In genomic region chr5:172443441-172444109, GRCh38 we compare ENCODE assay signal across 8 cellular contexts. TPM values are rescaled to one million over a fixed set of nuclear protein-coding genes. Genes with fewer than 3 reads are reported as not detected.
DNase-seq lines count a peak whose midpoint lies in the region; ATAC-seq, FAIRE-seq and TF ChIP-seq lines count a peak whose summit lies in the region.

No MANE protein-coding gene starts in this region.

- no peak for TF ChIP-seq CTCF in A549 (IDR thresholded peaks at IDR 0.05)
- TF ChIP-seq CTCF in fibroblast of lung (conservative IDR thresholded peaks at IDR 0.05 in 1 of 2, IDR thresholded peaks at IDR 0.05 in 1 of 2; ENCODE audit: low read depth in 1 of 2, low read length in 2 of 2) = no peak
- TF ChIP-seq CTCF in vagina (IDR thresholded peaks at IDR 0.05) = no peak

- TF ChIP-seq POLR2A in A549 (IDR thresholded peaks at IDR 0.05; ENCODE audit: low read length) (no peak), vagina (IDR thresholded peaks at IDR 0.05) (no peak)

- WGBS in A549 (ENCODE audit: missing lambda C conversion rate) = 26% methylated on average over 10 of the region's 10 CpGs

- no peaks in the 10 kb centered on the region for H4K20me1 ChIP-seq in fibroblast of lung (ENCODE audit: control insufficient read depth, extremely low read depth, insufficient read depth, low read length)

- DNase-seq in A549 (ENCODE audit: low read depth in 1 of 2, low spot score in 1 of 2) = peak; percentile 34 to 81
- peak; percentile 68 for DNase-seq in HTR-8/SVneo (ENCODE audit: insufficient read length, low spot score)
- DNase-seq in activated CD8-positive, alpha-beta memory T cell treated with anti-CD3 and anti-CD28 coated beads for 24 hours = peak; percentile 70
- DNase-seq in fibroblast of lung (ENCODE audit: low read depth in 2 of 2) = peak; percentile 93 to 98
- DNase-seq in posterior cingulate gyrus = peak in 6 of 10 donors; percentile 33 to 93 (median 78)
- DNase-seq in vagina (ENCODE audit: extremely low spot score in 2 of 2) = no peak

- FAIRE-seq in A549 (lab: Jason Lieb, UNC) (no peak), HTR-8/SVneo (lab: Jason Lieb, UNC) (peak; percentile 69)

- intact Hi-C loops in posterior cingulate gyrus (cut with DNase I) (no loop called here), vagina (cut with DNase I) (no loop called here)

- peak in 1 of 2 experiments; percentile 63; a peak in 2 of 5 replicates for TF ChIP-seq EP300 in A549 (IDR thresholded peaks at IDR 0.05)

- peak overlapping the region; percentile 4 for H3K9ac ChIP-seq in fibroblast of lung (ENCODE audit: insufficient read depth, low read length)

- H3K36me3 ChIP-seq in fibroblast of lung (ENCODE audit: control insufficient read depth, insufficient read depth, low read length) (no peaks in the 10 kb centered on the region), vagina (no peaks in the 10 kb centered on the region)

- H3K4me2 ChIP-seq in A549 = peak overlapping the region; percentile 56
- H3K4me2 ChIP-seq in fibroblast of lung (ENCODE audit: extremely low read depth, insufficient read depth, low read length) = peak overlapping the region; percentile 11

- H3K4me3 ChIP-seq in A549 (no peak overlapping the region), fibroblast of lung (replicated peaks in 1 of 4; ENCODE audit: control extremely low read depth in 1 of 4, insufficient read depth in 1 of 4, low read depth in 3 of 4, low read length in 4 of 4) (no peak overlapping the region), vagina (peak overlapping the region in 1 of 2 donors; percentile 4)

- CTCF ChIA-PET in A549 (lab: Yijun Ruan, JAX) = interaction anchor here (0.9 to 1.8 kb wide), 5 partner anchors 9 to 175 kb away, joined by 3 to 6 read pairs (median 3); no protein-coding TSS in a partner anchor

- H2AFZ ChIP-seq in fibroblast of lung (ENCODE audit: low read length) = no peak overlapping the region

- H3K9me3 ChIP-seq in A549 = no peaks in the 10 kb centered on the region
- no peaks in the 10 kb centered on the region for H3K9me3 ChIP-seq in fibroblast of lung (ENCODE audit: control insufficient read depth, insufficient read depth, low read depth, low read length)
- H3K9me3 ChIP-seq in vagina = no peaks in the 10 kb centered on the region

- H3K79me2 ChIP-seq in fibroblast of lung (ENCODE audit: control insufficient read depth, insufficient read depth, low read length) = peaks cover 12% of the 10 kb centered on the region

- POLR2A ChIA-PET in A549 (lab: Yijun Ruan, JAX) = no interaction called here

- no peak for TF ChIP-seq RAD21 in A549 (conservative IDR thresholded peaks at IDR 0.05 in 1 of 2, IDR thresholded peaks at IDR 0.05 in 1 of 2)

- peaks cover 28% of the 10 kb centered on the region for H3K4me1 ChIP-seq in A549
- H3K4me1 ChIP-seq in fibroblast of lung (ENCODE audit: control insufficient read depth, extremely low read depth, insufficient read depth, low read length) = peaks cover 8% of the 10 kb centered on the region
- peaks cover 80% of the 10 kb centered on the region for H3K4me1 ChIP-seq in vagina

- ATAC-seq in A549 = peak; percentile 53 to 84; a peak in 4 of 6 replicates
- ATAC-seq in GM21390 (IDR thresholded peaks at IDR 0.05; ENCODE audit: unreplicated experiment) = no peak
- no peak for ATAC-seq in HG02759 (IDR thresholded peaks at IDR 0.05; ENCODE audit: unreplicated experiment)

- H3K27me3 ChIP-seq in fibroblast of lung (ENCODE audit: control insufficient read depth, insufficient read depth, low read length) = no peaks in the 10 kb centered on the region
- no peaks in the 10 kb centered on the region for H3K27me3 ChIP-seq in vagina

- peak overlapping the region; percentile 49 to 80 for H3K27ac ChIP-seq in A549
- H3K27ac ChIP-seq in fibroblast of lung (ENCODE audit: insufficient read depth, low read length) = peak overlapping the region; percentile 17
- H3K27ac ChIP-seq in vagina = peak overlapping the region; percentile 97

TF ChIP-seq in A549, 52 proteins besides CTCF, POLR2A, EP300 and RAD21:
- no peak for TF ChIP-seq NR3C1 (IDR thresholded peaks at IDR 0.05)
- TF ChIP-seq ATOH8 (CRISPR knock-in tag; IDR thresholded peaks at IDR 0.05; ENCODE audit: low read depth) = no peak
- TF ChIP-seq JUNB (IDR thresholded peaks at IDR 0.05) = peak; percentile 56
- TF ChIP-seq HES2 (IDR thresholded peaks at IDR 0.05) = no peak
- TF ChIP-seq FOSL2 (IDR thresholded peaks at IDR 0.05) = peak; percentile 54; the same call in 1 of the 2 replicates
- peak; percentile 76 for TF ChIP-seq FOSL2 (CRISPR knock-in tag; IDR thresholded peaks at IDR 0.05)
- peak; percentile 31 to 54; a peak in 2 of 5 replicates for TF ChIP-seq JUN (IDR thresholded peaks at IDR 0.05)
- no peak for TF ChIP-seq CBX8 (IDR thresholded peaks at IDR 0.05)
- no peak for TF ChIP-seq EHF (CRISPR knock-in tag; IDR thresholded peaks at IDR 0.05)
- TF ChIP-seq GATA3 (IDR thresholded peaks at IDR 0.05; ENCODE audit: borderline replicate concordance) = peak; percentile 77
- no peak for TF ChIP-seq CEBPB (IDR thresholded peaks at IDR 0.05)
- peak; percentile 69; the same call in 1 of the 2 replicates for TF ChIP-seq E2F6 (IDR thresholded peaks at IDR 0.05; ENCODE audit: borderline replicate concordance, low read depth)
- TF ChIP-seq MAX (IDR thresholded peaks at IDR 0.05) = peak; percentile 85
- TF ChIP-seq MAFK (IDR thresholded peaks at IDR 0.05; ENCODE audit: partially characterized antibody) = peak; percentile 79
- TF ChIP-seq HOXB13 (CRISPR knock-in tag; IDR thresholded peaks at IDR 0.05; ENCODE audit: low read depth) = no peak

RNA-seq across cellular contexts. Expression of gene SH3PXD2B, which starts 10.8 kb away (rescaled TPM):
- polyA plus RNA-seq in A549 (2011; rRNA removed) = 15.5 TPM in 2 replicates
- polyA plus RNA-seq in A549 (2012; cell fraction: cytosol; rRNA removed) = 6.9 and 9.8 TPM in 2 replicates
- polyA plus RNA-seq in A549 (2012; cell fraction: nucleus; rRNA removed) = 11.7 and 13.3 TPM in 2 replicates
- polyA plus RNA-seq in A549 (2017; fragmentation: RNase III; extraction: RNeasy Plus Mini Kit Qiagen cat#74134 plus additional on column Dnase treatment) = 12.4 to 15.4 TPM (median 15.1 TPM) in 3 replicates
- polyA minus RNA-seq in A549 (2011; rRNA and poly(A)+ RNA removed) = 20.4 and 21.2 TPM in 2 replicates
- 21.1 and 23.9 TPM in 2 replicates for total RNA-seq in fibroblast of lung
- 12.6 and 23.0 TPM in 2 replicates for polyA plus RNA-seq in fibroblast of lung
- polyA plus RNA-seq in fibroblast of lung (2012) = 14.4 and 25.4 TPM in 2 replicates
- 25.3 and 47.1 TPM in 2 replicates for polyA minus RNA-seq in fibroblast of lung (ENCODE audit: low replicate concordance)
- total RNA-seq in vagina = 30.9 TPM

Comparison
In these comparisons a context has a peak if more than half of its experiments do, and no peak if none do; other contexts are left out.
1. ATAC-seq: peak in A549 (2 of 2); none in GM21390 (single experiment) and HG02759 (single experiment).
2. DNase-seq: peak in A549 (2 of 2), HTR-8/SVneo (single experiment), activated CD8-positive, alpha-beta memory T cell treated with anti-CD3 and anti-CD28 coated beads for 24 hours (single experiment), fibroblast of lung (2 of 2) and posterior cingulate gyrus (6 of 10); none in vagina (0 of 2).
3. H3K27ac ChIP-seq: peak in every context shown above with its lines; median percentile 97 in vagina; 64 in A549; 17 in fibroblast of lung.